8 cellular contexts compared by ENCODE assay signal in genomic region chr12:30796508-30796780, GRCh38. TPM values are rescaled to one million over a fixed set of nuclear protein-coding genes. Genes with fewer than 3 reads are reported as not detected.
A peak's percentile ranks its signal among the peaks of the same experiment; 100 is the strongest.
DNase-seq lines count a peak whose midpoint lies in the region; ATAC-seq and TF ChIP-seq lines count a peak whose summit lies in the region.

No MANE protein-coding gene starts in this region.

- ATAC-seq in GM21367 (IDR thresholded peaks at IDR 0.05; ENCODE audit: unreplicated experiment), result peak; percentile 7
- ATAC-seq in memory B cell (ENCODE audit: low read depth), result peak; percentile 17

- no peak for TF ChIP-seq POLR2A in uterus (IDR thresholded peaks at IDR 0.05)

- peak overlapping the region; percentile 74 for H3K4me3 Mint-ChIP-seq in memory B cell

- H3K36me3 ChIP-seq in BJ (ENCODE audit: control insufficient read depth, insufficient read depth, low read length) (no peaks in the 10 kb centered on the region), uterus (no peaks in the 10 kb centered on the region)

- H3K9me3 ChIP-seq in uterus, result no peaks in the 10 kb centered on the region

- no peak for DNase-seq in BJ (ENCODE audit: low read depth)
- DNase-seq in NCI-H524 (lab: John Stamatoyannopoulos, UW), result peak; percentile 45 to 58
- DNase-seq in dermis blood vessel endothelial cell, result peak; percentile 53
- DNase-seq in memory B cell (ENCODE audit: low spot score in 2 of 2), result no peak
- no peak for DNase-seq in uterus
- no peak for DNase-seq in OCI-M1 (lab: John Stamatoyannopoulos, UW)
- no peak for DNase-seq in SIG-M5 treated with dmso at 0.1 percent for 504 hours (lab: John Stamatoyannopoulos, UW; ENCODE audit: unreplicated experiment)

- H3K27me3 ChIP-seq in BJ (ENCODE audit: control insufficient read depth, insufficient read depth, low read length) (no peaks in the 10 kb centered on the region), uterus (no peaks in the 10 kb centered on the region)

- peaks cover 21% of the 10 kb centered on the region for H3K27me3 Mint-ChIP-seq in memory B cell

- H3K27ac ChIP-seq in uterus, result peak overlapping the region in 1 of 2 donors; percentile 49

- H3K4me3 ChIP-seq in BJ (ENCODE audit: low read depth, low read length) (peak overlapping the region; percentile 63), uterus (peak overlapping the region; percentile 32 to 51)

- H3K4me1 ChIP-seq in uterus, result no peaks in the 10 kb centered on the region

- CTCF ChIA-PET in BJ (lab: Yijun Ruan, JAX), result interaction anchor here (0.6 to 1.4 kb wide), 6 partner anchors 11 to 1882 kb away, joined by 3 to 7 read pairs (median 3); partner anchors contain the start of gene IPO8

- H3K9me3 Mint-ChIP-seq in memory B cell, result no peaks in the 10 kb centered on the region

- no peaks in the 10 kb centered on the region for H3K36me3 Mint-ChIP-seq in memory B cell

- TF ChIP-seq CTCF in BJ (IDR thresholded peaks at IDR 0.05; ENCODE audit: insufficient read depth, low read depth, low read length) (no peak), uterus (IDR thresholded peaks at IDR 0.05) (no peak)

- intact Hi-C loops in uterus (cut with DNase I; ENCODE audit: low total_unique reads), result no loop called here

- no peak overlapping the region for H3K27ac Mint-ChIP-seq in memory B cell

- peaks cover 8% of the 10 kb centered on the region for H3K4me1 Mint-ChIP-seq in memory B cell

- POLR2A ChIA-PET in BJ (lab: Charles Lee), result interaction anchor here (0.7 kb wide), 1 partner anchor 167 kb away, joined by 5 read pairs; no protein-coding TSS in a partner anchor

RNA-seq across cellular contexts. Expression of gene CAPRIN2, which starts 41.7 kb away (rescaled TPM):
- polyA plus RNA-seq in BJ (2011; rRNA removed), result 7.8 and 11.9 TPM in 2 replicates
- 4.5 and 8.0 TPM in 2 replicates for polyA minus RNA-seq in BJ (2011; rRNA and poly(A)+ RNA removed)
- 12.0 and 13.4 TPM in 2 replicates for total RNA-seq in dermis blood vessel endothelial cell
- 10 to 100 TPM in 3 of 4 donors, 1 to 10 TPM in 1; 8.2 to 47.6 (median 35.8) TPM for total RNA-seq in uterus

Comparison
In these comparisons a context has a peak if more than half of its experiments do, and no peak if none do; other contexts are left out.
1. DNase-seq: peak in NCI-H524 (2 of 2) and dermis blood vessel endothelial cell (single experiment); none in BJ (single experiment), memory B cell (0 of 2), uterus (0 of 2), OCI-M1 (single experiment) and SIG-M5 treated with dmso at 0.1 percent for 504 hours (single experiment).